Comparison of ENCODE assay signal across 11 cellular contexts in the genomic region with DNA sequence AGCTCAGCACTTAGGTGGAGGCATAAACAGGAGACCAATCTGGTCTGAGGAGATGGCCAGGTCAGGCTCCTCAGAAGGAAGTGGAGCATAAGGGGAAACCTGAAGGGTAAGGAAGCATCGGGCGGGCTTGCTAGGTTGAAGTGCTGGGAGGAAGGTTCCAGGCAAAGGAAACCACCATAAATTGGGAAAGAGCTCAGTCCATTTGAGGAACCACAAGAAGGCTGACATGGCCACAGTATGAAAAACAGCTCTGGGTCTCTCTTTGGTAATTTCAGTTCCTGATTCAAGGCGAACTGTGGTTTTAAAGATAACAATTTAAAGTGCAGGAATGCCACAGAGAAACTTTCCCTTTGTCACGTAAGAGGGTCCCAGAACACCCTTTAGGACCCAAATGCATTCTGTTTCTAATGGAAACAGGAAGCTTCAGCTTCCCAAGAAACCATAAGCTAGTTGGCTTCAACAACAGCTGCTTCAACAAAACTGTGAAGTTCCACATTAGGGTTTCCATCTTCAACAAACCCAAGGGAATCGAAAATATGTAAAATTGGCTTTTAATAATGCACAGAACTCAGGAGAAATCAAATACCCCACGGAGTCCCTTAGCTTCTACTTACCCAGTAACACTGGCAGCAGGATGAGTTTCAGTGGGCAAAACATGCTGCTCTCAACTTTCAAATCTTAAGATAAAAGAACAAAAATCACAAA. TPM values are rescaled to one million over a fixed set of nuclear protein-coding genes. Genes with fewer than 3 reads are reported as not detected.
DNase-seq lines count a peak whose midpoint lies in the region; ATAC-seq and TF ChIP-seq lines count a peak whose summit lies in the region.
"Had no signal": no experiment of that assay in that cellular context is flagged by ENCODE, and none has a peak within 500 bp of the region (broad histone marks: within the 10 kb centered on the region; RNA-seq: fewer than 3 reads in every experiment).

No MANE protein-coding gene starts in this region.

- CTCF ChIA-PET in mammary epithelial cell (lab: Charles Lee; ENCODE audit: low non-redundant PET), result no interaction called here

- peaks cover 27 to 82% (median 63%) of the 10 kb centered on the region in 4 donors for H3K4me1 Mint-ChIP-seq in CD4-positive, CD25-positive, alpha-beta regulatory T cell

- ATAC-seq in CD4-positive, CD25-positive, alpha-beta regulatory T cell (ENCODE audit: low read depth in 2 of 2), result no peak
- ATAC-seq in HG02642 (IDR thresholded peaks at IDR 0.05; ENCODE audit: poor library complexity, unreplicated experiment), result peak; percentile 36
- ATAC-seq in left lung, result peak; percentile 25

- H3K27ac Mint-ChIP-seq in CD4-positive, CD25-positive, alpha-beta regulatory T cell, result peak overlapping the region; percentile 76 to 93 (median 83)

- dilution Hi-C loops in mammary epithelial cell (cut with HindIII; ENCODE audit: low sequenced_read_pairs), result no loop called here

- 69% methylated on average over 6 of the region's 6 CpGs for WGBS in mammary epithelial cell (ENCODE audit: low coverage, missing lambda C conversion rate)

- TF ChIP-seq CTCF in left lung (IDR thresholded peaks at IDR 0.05) (no peak), mammary epithelial cell (conservative IDR thresholded peaks at IDR 0.05 in 1 of 2, IDR thresholded peaks at IDR 0.05 in 1 of 2; ENCODE audit: extremely low read depth in 1 of 2, insufficient read depth in 1 of 2, low read depth in 1 of 2, low read length in 2 of 2) (no peak), BE2C (IDR thresholded peaks at IDR 0.05; ENCODE audit: low read depth, low read length) (no peak)

- in situ Hi-C loops in mammary epithelial cell (cut with MboI; ENCODE audit: low sequenced_read_pairs in 2 of 2), result no loop called here

- H3K9me3 Mint-ChIP-seq in CD4-positive, CD25-positive, alpha-beta regulatory T cell, result no peaks in the 10 kb centered on the region

- H2AFZ ChIP-seq in mammary epithelial cell (ENCODE audit: low read depth, low read length), result no peak overlapping the region

- H4K20me1 ChIP-seq in mammary epithelial cell (ENCODE audit: insufficient read depth, low read length), result no peaks in the 10 kb centered on the region

- BruUV-seq in mammary epithelial cell (replicated peaks; lab: Mats Ljungman, UMichigan), result no TSS peak

- peak overlapping the region; percentile 26 for H3K4me3 ChIP-seq in CD4-positive, CD25-positive, alpha-beta regulatory T cell (ENCODE audit: low read depth, low read length)
- H3K4me3 ChIP-seq in left lung (no peak overlapping the region), mammary epithelial cell (replicated peaks in 1 of 3; ENCODE audit: insufficient read depth in 1 of 3, low read depth in 2 of 3, low read length in 3 of 3) (no peak overlapping the region), BE2C (ENCODE audit: low read depth, low read length) (no peak overlapping the region)

- peaks cover 38% of the 10 kb centered on the region for H3K36me3 ChIP-seq in CD4-positive, CD25-positive, alpha-beta regulatory T cell (ENCODE audit: control insufficient read depth, insufficient read depth, low read length)
- H3K36me3 ChIP-seq in left lung, result peaks cover 0 to 1% of the 10 kb centered on the region in 2 donors
- H3K36me3 ChIP-seq in mammary epithelial cell (ENCODE audit: insufficient read depth, low read length), result no peaks in the 10 kb centered on the region
- no peaks in the 10 kb centered on the region for H3K36me3 ChIP-seq in BE2C

- H3K27ac ChIP-seq in CD4-positive, CD25-positive, alpha-beta regulatory T cell (ENCODE audit: insufficient read depth, low read length, poor library complexity, severe bottlenecking), result no peak overlapping the region
- peak overlapping the region in 1 of 2 donors; percentile 86 for H3K27ac ChIP-seq in left lung
- H3K27ac ChIP-seq in mammary epithelial cell (ENCODE audit: insufficient read depth, low read depth, low read length), result no peak overlapping the region

- no peaks in the 10 kb centered on the region for H3K79me2 ChIP-seq in mammary epithelial cell (ENCODE audit: insufficient read depth, low read length)

- H3K4me1 ChIP-seq in CD4-positive, CD25-positive, alpha-beta regulatory T cell (ENCODE audit: control insufficient read depth, insufficient read depth, low read length, poor library complexity, severe bottlenecking), result peaks cover 68% of the 10 kb centered on the region
- H3K4me1 ChIP-seq in left lung (peaks cover 10 to 95% of the 10 kb centered on the region in 2 donors), mammary epithelial cell (ENCODE audit: insufficient read depth, low read length) (no peaks in the 10 kb centered on the region), BE2C (no peaks in the 10 kb centered on the region)

- no peak overlapping the region for H3K4me2 ChIP-seq in mammary epithelial cell (ENCODE audit: insufficient read depth, low read depth, low read length)

- no peaks in the 10 kb centered on the region for H3K27me3 Mint-ChIP-seq in CD4-positive, CD25-positive, alpha-beta regulatory T cell

- DNase-seq in CD4-positive, CD25-positive, alpha-beta regulatory T cell, result no peak
- DNase-seq in UCSD-AML1 (lab: John Stamatoyannopoulos, UW; ENCODE audit: unreplicated experiment) (peak; percentile 63), left lung (peak in 1 of 2 donors; percentile 60), HUDEP-2 (lab: John Stamatoyannopoulos, UW; ENCODE audit: unreplicated experiment in 76 of 76) (no peak), mammary epithelial cell (no peak), BE2C (no peak), NK-92 (lab: John Stamatoyannopoulos, UW; ENCODE audit: unreplicated experiment) (no peak)
- DNase-seq: DMS153, NCI-H226, posterior cingulate gyrus had no signal

- H3K4me3 Mint-ChIP-seq in CD4-positive, CD25-positive, alpha-beta regulatory T cell, result peak overlapping the region in 3 of 4 donors; percentile 79 to 81 (median 80)

- no peaks in the 10 kb centered on the region for H3K27me3 ChIP-seq in CD4-positive, CD25-positive, alpha-beta regulatory T cell (ENCODE audit: control insufficient read depth, insufficient read depth, low read length)
- H3K27me3 ChIP-seq in left lung, result no peaks in the 10 kb centered on the region
- no peaks in the 10 kb centered on the region for H3K27me3 ChIP-seq in mammary epithelial cell (ENCODE audit: insufficient read depth, low read length)
- peaks cover 83% of the 10 kb centered on the region for H3K27me3 ChIP-seq in BE2C

- no peak overlapping the region for H3K9ac ChIP-seq in mammary epithelial cell (ENCODE audit: insufficient read depth, low read length)

- peaks cover 39% of the 10 kb centered on the region for H3K36me3 Mint-ChIP-seq in CD4-positive, CD25-positive, alpha-beta regulatory T cell

- no peaks in the 10 kb centered on the region for H3K9me3 ChIP-seq in CD4-positive, CD25-positive, alpha-beta regulatory T cell (ENCODE audit: control insufficient read depth in 2 of 2, low read length in 2 of 2)
- H3K9me3 ChIP-seq in left lung, result no peaks in the 10 kb centered on the region
- no peaks in the 10 kb centered on the region for H3K9me3 ChIP-seq in mammary epithelial cell (replicated peaks; ENCODE audit: insufficient read depth, low read length)
- no peaks in the 10 kb centered on the region for H3K9me3 ChIP-seq in BE2C

- intact Hi-C loops in left lung (cut with DNase I), result no loop called here
- intact Hi-C loops in mammary epithelial cell (cut with micrococcal nuclease), result no loop called here

RNA-seq across cellular contexts. Expression of a gene that starts 10.4 kb away (rescaled TPM):
- total RNA-seq in CD4-positive, CD25-positive, alpha-beta regulatory T cell, result 71.5 TPM
- polyA plus RNA-seq in CD4-positive, CD25-positive, alpha-beta regulatory T cell, result 100 to 1,000 TPM; 169 to 200 (median 174) TPM
- 10 to 100 TPM; 20.4 to 47.2 TPM for total RNA-seq in left lung
- not detected for total RNA-seq in mammary epithelial cell
- not detected for polyA plus RNA-seq in mammary epithelial cell
- polyA minus RNA-seq in mammary epithelial cell, result not detected
- not detected for polyA plus RNA-seq in BE2C (2012; ENCODE audit: insufficient read depth, insufficient read length, low read depth)

RNA-seq across cellular contexts. Expression of a gene that starts 37.8 kb away (rescaled TPM):
- 16.1 TPM for total RNA-seq in CD4-positive, CD25-positive, alpha-beta regulatory T cell
- 10 to 100 TPM in 1 of 4 donors, 1 to 10 TPM in 3; 4.5 to 12.2 (median 6.3) TPM for polyA plus RNA-seq in CD4-positive, CD25-positive, alpha-beta regulatory T cell
- 10 to 100 TPM; 13.2 to 16.3 TPM for total RNA-seq in left lung
- 10 to 100 TPM; 10.9 to 25.7 TPM for total RNA-seq in mammary epithelial cell
- polyA plus RNA-seq in mammary epithelial cell, result 4.3 TPM
- 25.3 TPM for polyA minus RNA-seq in mammary epithelial cell
- 1.2 TPM for polyA plus RNA-seq in BE2C (2012; ENCODE audit: insufficient read depth, insufficient read length, low read depth)

RNA-seq across cellular contexts. Expression of a gene that starts 37.9 kb away (rescaled TPM):
- total RNA-seq in CD4-positive, CD25-positive, alpha-beta regulatory T cell, result not detected
- not detected for polyA plus RNA-seq in CD4-positive, CD25-positive, alpha-beta regulatory T cell
- 1 to 10 TPM; 1.0 to 4.1 TPM for total RNA-seq in left lung
- 1 to 10 TPM in 1 of 2 donors, under 1 TPM in 1; 0.99 to 1.8 TPM for total RNA-seq in mammary epithelial cell
- 0.43 TPM for polyA plus RNA-seq in mammary epithelial cell
- not detected for polyA minus RNA-seq in mammary epithelial cell
- 0.08 TPM for polyA plus RNA-seq in BE2C (2012; ENCODE audit: insufficient read depth, insufficient read length, low read depth)

RNA-seq across cellular contexts. Expression of a gene that starts 49.7 kb away (rescaled TPM):
- total RNA-seq in CD4-positive, CD25-positive, alpha-beta regulatory T cell, result 1.0 TPM
- under 1 TPM in 1 of 4 donors, not detected in 3; 0.37 TPM for polyA plus RNA-seq in CD4-positive, CD25-positive, alpha-beta regulatory T cell
- 100 to 1,000 TPM; 111 to 117 TPM for total RNA-seq in left lung
- total RNA-seq in mammary epithelial cell, result 10 to 100 TPM; 82.5 to 92.3 TPM
- polyA plus RNA-seq in mammary epithelial cell, result 82.9 TPM
- 105 TPM for polyA minus RNA-seq in mammary epithelial cell
- not detected for polyA plus RNA-seq in BE2C (2012; ENCODE audit: insufficient read depth, insufficient read length, low read depth)

Comparison
In these comparisons a context has a peak if more than half of its experiments do, and no peak if none do; other contexts are left out.
1. ATAC-seq: peak in HG02642 (single experiment) and left lung (single experiment); none in CD4-positive, CD25-positive, alpha-beta regulatory T cell (0 of 2).
2. RNA of a gene that starts 10.4 kb away (total RNA-seq): 71.5 TPM in CD4-positive, CD25-positive, alpha-beta regulatory T cell (single experiment) and 20.4 to 47.2 TPM in left lung; not detected in mammary epithelial cell; every median in the first group is over 10 times any median in the second.